ENCODE assay signal across 1 cellular context in genomic region chr9:137233143-137233980, GRCh38.
TF ChIP-seq lines count a peak whose summit lies in the region.

No MANE protein-coding gene starts in this region.

TF ChIP-seq in H1, 55 proteins besides CTCF, POLR2A, EP300 and RAD21 (continued from another document):
- TF ChIP-seq SP1 (IDR thresholded peaks at IDR 0.05; ENCODE audit: low read depth, low read length) (no peak), RXRA (IDR thresholded peaks at IDR 0.05; ENCODE audit: insufficient read depth, low read depth, low read length) (no peak), USF2 (IDR thresholded peaks at IDR 0.05; ENCODE audit: low read length) (no peak), POLR2AphosphoS5 (IDR thresholded peaks at IDR 0.05; ENCODE audit: low read depth, low read length) (no peak), SAP30 (IDR thresholded peaks at IDR 0.05; ENCODE audit: insufficient read depth, insufficient replicate concordance, low read length) (no peak), NANOG (IDR thresholded peaks at IDR 0.05; ENCODE audit: insufficient read depth, low read depth, low read length, poor library complexity, severe bottlenecking) (no peak), TEAD4 (IDR thresholded peaks at IDR 0.05; ENCODE audit: low read depth, low read length) (no peak)
